In genomic region chr7:102285541-102286236, GRCh38 we compare ENCODE assay signal across 8 cellular contexts. TPM values are rescaled to one million over a fixed set of nuclear protein-coding genes. Genes with fewer than 3 reads are reported as not detected.
DNase-seq lines count a peak whose midpoint lies in the region; ATAC-seq, FAIRE-seq and TF ChIP-seq lines count a peak whose summit lies in the region.

No MANE protein-coding gene starts in this region.

- intact Hi-C loops in mammary epithelial cell (cut with micrococcal nuclease) = loop anchor here (5.0 kb wide), 1 partner anchor 77 kb away; no protein-coding TSS in a partner anchor

- CTCF ChIA-PET in A549 (lab: Yijun Ruan, JAX) (interaction anchor here (0.9 to 1.4 kb wide), 4 partner anchors 12 to 104 kb away, joined by 3 to 6 read pairs (median 4); no protein-coding TSS in a partner anchor), mammary epithelial cell (lab: Charles Lee; ENCODE audit: low non-redundant PET) (no interaction called here)

- no peaks in the 10 kb centered on the region for H3K79me2 ChIP-seq in mammary epithelial cell (ENCODE audit: insufficient read depth, low read length)

- POLR2A ChIA-PET in A549 (lab: Yijun Ruan, JAX) = no interaction called here

- H3K4me1 ChIP-seq in A549 (peaks cover 18% of the 10 kb centered on the region), HUES48 (ENCODE audit: control insufficient read depth, insufficient read depth, low read length) (0 out of 2 replicates have a peak, but pooled peaks cover 6% of the 10 kb centered on the region), mammary epithelial cell (ENCODE audit: insufficient read depth, low read length) (peaks cover 12% of the 10 kb centered on the region), muscle layer of colon (ENCODE audit: insufficient read depth, low read length) (peaks cover 17% of the 10 kb centered on the region)

- H3K9ac ChIP-seq in HUES48 (ENCODE audit: low read depth, low read length) (no peak overlapping the region), mammary epithelial cell (ENCODE audit: insufficient read depth, low read length) (no peak overlapping the region), muscle layer of colon (ENCODE audit: low read length) (no peak overlapping the region)

- H3K36me3 ChIP-seq in HUES48 (ENCODE audit: control insufficient read depth, insufficient read depth, low read length) = no peaks in the 10 kb centered on the region
- no peaks in the 10 kb centered on the region for H3K36me3 ChIP-seq in mammary epithelial cell (ENCODE audit: insufficient read depth, low read length)
- no peaks in the 10 kb centered on the region for H3K36me3 ChIP-seq in muscle layer of colon (ENCODE audit: insufficient read depth, low read length)

- dilution Hi-C loops in mammary epithelial cell (cut with HindIII; ENCODE audit: low sequenced_read_pairs) = loop anchor here (5.0 kb wide), 1 partner anchor 112 kb away; the partner anchor contains the start of gene PRKRIP1

- no peaks in the 10 kb centered on the region for H3K9me3 ChIP-seq in A549
- H3K9me3 ChIP-seq in HUES48 (ENCODE audit: control insufficient read depth, insufficient read depth, low read length) = no peaks in the 10 kb centered on the region
- H3K9me3 ChIP-seq in mammary epithelial cell (replicated peaks; ENCODE audit: insufficient read depth, low read length) = no peaks in the 10 kb centered on the region
- H3K9me3 ChIP-seq in muscle layer of colon (ENCODE audit: low read length) = no peaks in the 10 kb centered on the region

- DNase-seq in A549 (ENCODE audit: low read depth in 1 of 2, low spot score in 1 of 2) = no peak
- DNase-seq in mammary epithelial cell = no peak
- DNase-seq in cortex of kidney (lab: John Stamatoyannopoulos, UW) = no peak
- DNase-seq in effector CD8-positive, alpha-beta T cell (lab: John Stamatoyannopoulos, UW) = no peak
- no peak for DNase-seq in middle frontal gyrus (ENCODE audit: extremely low spot score, low spot score)

- TF ChIP-seq CTCF in A549 (IDR thresholded peaks at IDR 0.05) = no peak
- TF ChIP-seq CTCF in mammary epithelial cell (conservative IDR thresholded peaks at IDR 0.05 in 1 of 2, IDR thresholded peaks at IDR 0.05 in 1 of 2; ENCODE audit: extremely low read depth in 1 of 2, insufficient read depth in 1 of 2, low read depth in 1 of 2, low read length in 2 of 2) = no peak

- in situ Hi-C loops in mammary epithelial cell (cut with MboI; ENCODE audit: low sequenced_read_pairs in 2 of 2) = loop anchor here in 1 of 2 donors (5.0 kb wide), 1 partner anchor 107 kb away; no protein-coding TSS in a partner anchor

- TF ChIP-seq POLR2A in A549 (IDR thresholded peaks at IDR 0.05; ENCODE audit: low read length) = no peak

- no peak for FAIRE-seq in A549 (lab: Jason Lieb, UNC)

- H2AFZ ChIP-seq in mammary epithelial cell (ENCODE audit: low read depth, low read length) = peak overlapping the region; percentile 98

- H3K27ac ChIP-seq in A549 (peak overlapping the region; percentile 83 to 93), HUES48 (ENCODE audit: low read depth, low read length) (no peak overlapping the region), mammary epithelial cell (ENCODE audit: insufficient read depth, low read depth, low read length) (no peak overlapping the region), muscle layer of colon (ENCODE audit: low read depth, low read length) (peak overlapping the region; percentile 58)

- H3K4me3 ChIP-seq in A549 (peak overlapping the region; percentile 76), HUES48 (ENCODE audit: low read depth, low read length) (peak overlapping the region; percentile 71; the same call in 1 of the 2 replicates), mammary epithelial cell (replicated peaks in 1 of 3; ENCODE audit: insufficient read depth in 1 of 3, low read depth in 2 of 3, low read length in 3 of 3) (peak overlapping the region; percentile 52 to 72 (median 63)), muscle layer of colon (ENCODE audit: low read depth in 1 of 2, low read length in 2 of 2) (peak overlapping the region; percentile 58 to 91)

- no peak for TF ChIP-seq RAD21 in A549 (conservative IDR thresholded peaks at IDR 0.05 in 1 of 2, IDR thresholded peaks at IDR 0.05 in 1 of 2)

- H4K20me1 ChIP-seq in mammary epithelial cell (ENCODE audit: insufficient read depth, low read length) = no peaks in the 10 kb centered on the region

- ATAC-seq in A549 (peak in 1 of 2 experiments; percentile 2; a peak in 3 of 6 replicates), GM18868 (IDR thresholded peaks at IDR 0.05; ENCODE audit: unreplicated experiment) (no peak)

- H3K4me2 ChIP-seq in A549 = peak overlapping the region; percentile 97
- peak overlapping the region; percentile 100 for H3K4me2 ChIP-seq in mammary epithelial cell (ENCODE audit: insufficient read depth, low read depth, low read length)

- H3K27me3 ChIP-seq in HUES48 (ENCODE audit: control insufficient read depth, insufficient read depth, low read length) (peaks cover 15% of the 10 kb centered on the region; the same call in 1 of the 2 replicates), mammary epithelial cell (ENCODE audit: insufficient read depth, low read length) (no peaks in the 10 kb centered on the region), muscle layer of colon (ENCODE audit: control insufficient read depth in 1 of 2, insufficient read depth in 2 of 2, low read length in 2 of 2) (no peaks in the 10 kb centered on the region)

- WGBS in A549 (ENCODE audit: missing lambda C conversion rate) = 72% methylated on average over 13 of the region's 19 CpGs
- WGBS in mammary epithelial cell (ENCODE audit: low coverage, missing lambda C conversion rate) = 58% methylated on average over 7 of the region's 19 CpGs

- BruUV-seq in mammary epithelial cell (replicated peaks; lab: Mats Ljungman, UMichigan) = no TSS peak

- TF ChIP-seq EP300 in A549 (IDR thresholded peaks at IDR 0.05) = no peak

TF ChIP-seq in A549, 52 proteins besides CTCF, POLR2A, EP300 and RAD21:
- TF ChIP-seq MYC (IDR thresholded peaks at IDR 0.05; ENCODE audit: borderline replicate concordance, low read length) (no peak), NFE2L2 (conservative IDR thresholded peaks at IDR 0.05; ENCODE audit: low read length) (no peak), REST (IDR thresholded peaks at IDR 0.05) (no peak), EHF (CRISPR knock-in tag; IDR thresholded peaks at IDR 0.05) (no peak), NR3C1 (IDR thresholded peaks at IDR 0.05) (no peak), FOSB (CRISPR knock-in tag; IDR thresholded peaks at IDR 0.05) (no peak), RARB (CRISPR knock-in tag; IDR thresholded peaks at IDR 0.05) (no peak)

RNA-seq across cellular contexts. Expression of gene SH2B2, which starts 1.0 kb away (rescaled TPM):
- polyA plus RNA-seq in A549 (2011; rRNA removed) = 1.1 and 1.6 TPM in 2 replicates
- polyA plus RNA-seq in A549 (2012; cell fraction: cytosol; rRNA removed) = 3.6 and 4.8 TPM in 2 replicates
- 9.6 and 12.4 TPM in 2 replicates for polyA plus RNA-seq in A549 (2012; cell fraction: nucleus; rRNA removed)
- 1.8 to 2.3 TPM (median 2.2 TPM) in 3 replicates for polyA plus RNA-seq in A549 (2017; fragmentation: RNase III; extraction: RNeasy Plus Mini Kit Qiagen cat#74134 plus additional on column Dnase treatment)
- polyA minus RNA-seq in A549 (2011; rRNA and poly(A)+ RNA removed) = 0.83 and 1.5 TPM in 2 replicates
- 1 to 10 TPM; 3.0 to 3.4 TPM for total RNA-seq in mammary epithelial cell
- 1.3 TPM for polyA plus RNA-seq in mammary epithelial cell
- polyA minus RNA-seq in mammary epithelial cell = not detected

Comparison
In these comparisons a context has a peak if more than half of its experiments do, and no peak if none do; other contexts are left out.
1. H3K27ac ChIP-seq: peak in A549 (2 of 2) and muscle layer of colon (single experiment); none in HUES48 (single experiment) and mammary epithelial cell (single experiment).
2. Peak in every context shown above with its lines, with median percentiles within 50 percentile points of each other: H3K4me3 ChIP-seq.